In the genomic region with DNA sequence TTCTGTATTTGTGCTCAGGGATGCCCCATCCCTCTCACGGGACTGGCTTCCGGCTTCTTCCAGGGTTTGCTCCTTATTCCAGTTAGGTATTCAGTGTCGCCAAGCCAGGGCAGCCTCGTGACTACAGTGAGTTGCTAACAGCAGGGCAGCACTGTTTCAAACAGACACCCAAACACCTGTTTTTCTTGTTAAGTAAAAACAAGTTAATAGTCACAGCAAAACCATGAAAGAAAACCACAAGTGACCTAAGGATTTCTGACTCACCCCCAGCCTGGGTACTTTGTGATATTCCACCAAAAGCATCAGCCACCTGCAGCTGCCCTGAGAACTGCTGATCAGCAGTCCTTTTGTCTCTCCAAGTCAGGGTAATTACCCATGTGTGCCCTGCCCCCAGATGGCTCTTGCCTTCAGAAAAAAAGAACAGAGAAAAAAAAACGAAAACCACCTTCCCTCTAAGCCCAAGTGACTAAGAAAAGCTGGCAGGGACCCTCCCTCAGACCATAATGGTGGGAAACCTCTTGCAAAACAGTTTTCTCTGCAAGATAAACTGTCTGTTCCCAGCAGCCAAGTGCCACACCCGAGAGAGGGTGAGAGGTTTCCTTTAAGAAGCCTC, we compare ENCODE assay signal across 1 cellular context.
TF ChIP-seq lines count a peak whose summit lies in the region.

No MANE protein-coding gene starts in this region.

TF ChIP-seq in WTC11, 78 proteins besides CTCF, POLR2A, EP300 and RAD21 (continued from another document and continues in another):
- TF ChIP-seq FOXP4 (CRISPR knock-in tag; IDR thresholded peaks at IDR 0.05) (no peak), AR (CRISPR knock-in tag; IDR thresholded peaks at IDR 0.05) (no peak), OVOL2 (CRISPR knock-in tag; IDR thresholded peaks at IDR 0.05; ENCODE audit: borderline replicate concordance) (no peak), ESRRA (CRISPR knock-in tag; IDR thresholded peaks at IDR 0.05; ENCODE audit: borderline replicate concordance) (no peak), ZNF281 (CRISPR knock-in tag; IDR thresholded peaks at IDR 0.05) (0 out of 2 replicates have a peak, but pooled peaks have one; percentile 19), GABPB1 (CRISPR knock-in tag; IDR thresholded peaks at IDR 0.05) (no peak), GRHL2 (CRISPR knock-in tag; IDR thresholded peaks at IDR 0.05; ENCODE audit: insufficient replicate concordance, severe bottlenecking) (no peak), ZNF671 (CRISPR knock-in tag; IDR thresholded peaks at IDR 0.05) (no peak), NFATC4 (CRISPR knock-in tag; IDR thresholded peaks at IDR 0.05) (no peak), ELF4 (CRISPR knock-in tag; IDR thresholded peaks at IDR 0.05; ENCODE audit: low read depth) (no peak), FOXP1 (CRISPR knock-in tag; IDR thresholded peaks at IDR 0.05; ENCODE audit: borderline replicate concordance) (no peak), ZNF232 (CRISPR knock-in tag; IDR thresholded peaks at IDR 0.05) (no peak), TCF7 (CRISPR knock-in tag; IDR thresholded peaks at IDR 0.05; ENCODE audit: low read depth) (no peak), E2F4 (CRISPR knock-in tag; IDR thresholded peaks at IDR 0.05; ENCODE audit: borderline replicate concordance, low read depth) (no peak), ZNF512 (CRISPR knock-in tag; IDR thresholded peaks at IDR 0.05; ENCODE audit: borderline replicate concordance) (no peak), NR2C2 (CRISPR knock-in tag; IDR thresholded peaks at IDR 0.05) (no peak), CREM (CRISPR knock-in tag; IDR thresholded peaks at IDR 0.05) (no peak), SP1 (CRISPR knock-in tag; conservative IDR thresholded peaks at IDR 0.05) (no peak), ZBTB21 (CRISPR knock-in tag; IDR thresholded peaks at IDR 0.05; ENCODE audit: borderline replicate concordance) (no peak), KAT7 (CRISPR knock-in tag; IDR thresholded peaks at IDR 0.05; ENCODE audit: borderline replicate concordance) (no peak), RORB (CRISPR knock-in tag; IDR thresholded peaks at IDR 0.05) (no peak), ZNF138 (CRISPR knock-in tag; conservative IDR thresholded peaks at IDR 0.05) (no peak), ZNF219 (CRISPR knock-in tag; IDR thresholded peaks at IDR 0.05; ENCODE audit: borderline replicate concordance) (no peak)
- TF ChIP-seq, protein P1, sequence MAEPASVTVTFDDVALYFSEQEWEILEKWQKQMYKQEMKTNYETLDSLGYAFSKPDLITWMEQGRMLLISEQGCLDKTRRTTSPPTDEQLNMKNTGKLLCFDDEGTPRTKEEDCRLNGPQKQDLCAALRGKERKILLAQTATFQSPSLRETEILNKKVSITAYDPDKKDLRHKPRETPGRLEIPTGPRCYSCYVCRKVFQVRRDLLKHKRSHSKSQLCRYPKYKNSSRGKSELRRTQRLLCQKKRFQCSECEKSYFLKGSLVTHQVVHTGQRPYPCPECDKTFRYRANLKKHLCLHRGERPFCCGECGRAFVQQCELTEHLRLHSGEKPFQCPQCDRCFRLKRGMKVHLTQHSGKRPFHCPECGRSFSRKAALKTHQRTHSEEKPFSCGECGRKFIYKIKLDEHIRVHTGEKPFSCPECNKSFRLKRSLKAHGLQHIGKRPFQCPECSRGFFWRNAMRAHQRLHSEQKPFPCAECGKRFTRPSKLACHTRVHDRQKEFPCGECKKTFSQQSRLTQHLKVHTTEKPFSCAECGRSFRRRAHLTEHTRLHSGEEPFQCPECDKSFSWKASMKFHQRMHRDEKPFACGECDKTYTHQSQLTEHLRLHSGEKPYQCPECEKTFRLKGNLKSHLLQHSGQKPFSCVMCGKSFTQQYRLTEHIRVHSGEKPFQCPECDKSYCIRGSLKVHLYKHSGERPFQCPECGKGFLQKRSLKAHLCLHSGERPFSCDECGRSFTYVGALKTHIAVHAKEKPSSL (CRISPR knock-in tag; conservative IDR thresholded peaks at IDR 0.05): no peak
- TF ChIP-seq, protein P2, sequence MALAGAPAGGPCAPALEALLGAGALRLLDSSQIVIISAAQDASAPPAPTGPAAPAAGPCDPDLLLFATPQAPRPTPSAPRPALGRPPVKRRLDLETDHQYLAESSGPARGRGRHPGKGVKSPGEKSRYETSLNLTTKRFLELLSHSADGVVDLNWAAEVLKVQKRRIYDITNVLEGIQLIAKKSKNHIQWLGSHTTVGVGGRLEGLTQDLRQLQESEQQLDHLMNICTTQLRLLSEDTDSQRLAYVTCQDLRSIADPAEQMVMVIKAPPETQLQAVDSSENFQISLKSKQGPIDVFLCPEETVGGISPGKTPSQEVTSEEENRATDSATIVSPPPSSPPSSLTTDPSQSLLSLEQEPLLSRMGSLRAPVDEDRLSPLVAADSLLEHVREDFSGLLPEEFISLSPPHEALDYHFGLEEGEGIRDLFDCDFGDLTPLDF (CRISPR knock-in tag; IDR thresholded peaks at IDR 0.05): no peak
- TF ChIP-seq, protein P3, sequence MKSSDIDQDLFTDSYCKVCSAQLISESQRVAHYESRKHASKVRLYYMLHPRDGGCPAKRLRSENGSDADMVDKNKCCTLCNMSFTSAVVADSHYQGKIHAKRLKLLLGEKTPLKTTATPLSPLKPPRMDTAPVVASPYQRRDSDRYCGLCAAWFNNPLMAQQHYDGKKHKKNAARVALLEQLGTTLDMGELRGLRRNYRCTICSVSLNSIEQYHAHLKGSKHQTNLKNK (CRISPR knock-in tag; IDR thresholded peaks at IDR 0.05): no peak
- TF ChIP-seq, protein P4, sequence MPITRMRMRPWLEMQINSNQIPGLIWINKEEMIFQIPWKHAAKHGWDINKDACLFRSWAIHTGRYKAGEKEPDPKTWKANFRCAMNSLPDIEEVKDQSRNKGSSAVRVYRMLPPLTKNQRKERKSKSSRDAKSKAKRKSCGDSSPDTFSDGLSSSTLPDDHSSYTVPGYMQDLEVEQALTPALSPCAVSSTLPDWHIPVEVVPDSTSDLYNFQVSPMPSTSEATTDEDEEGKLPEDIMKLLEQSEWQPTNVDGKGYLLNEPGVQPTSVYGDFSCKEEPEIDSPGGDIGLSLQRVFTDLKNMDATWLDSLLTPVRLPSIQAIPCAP (CRISPR knock-in tag; IDR thresholded peaks at IDR 0.05): no peak
- TF ChIP-seq, protein P5, sequence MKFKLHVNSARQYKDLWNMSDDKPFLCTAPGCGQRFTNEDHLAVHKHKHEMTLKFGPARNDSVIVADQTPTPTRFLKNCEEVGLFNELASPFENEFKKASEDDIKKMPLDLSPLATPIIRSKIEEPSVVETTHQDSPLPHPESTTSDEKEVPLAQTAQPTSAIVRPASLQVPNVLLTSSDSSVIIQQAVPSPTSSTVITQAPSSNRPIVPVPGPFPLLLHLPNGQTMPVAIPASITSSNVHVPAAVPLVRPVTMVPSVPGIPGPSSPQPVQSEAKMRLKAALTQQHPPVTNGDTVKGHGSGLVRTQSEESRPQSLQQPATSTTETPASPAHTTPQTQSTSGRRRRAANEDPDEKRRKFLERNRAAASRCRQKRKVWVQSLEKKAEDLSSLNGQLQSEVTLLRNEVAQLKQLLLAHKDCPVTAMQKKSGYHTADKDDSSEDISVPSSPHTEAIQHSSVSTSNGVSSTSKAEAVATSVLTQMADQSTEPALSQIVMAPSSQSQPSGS (CRISPR knock-in tag; IDR thresholded peaks at IDR 0.05; ENCODE audit: borderline replicate concordance, low read depth): no peak
- TF ChIP-seq, protein P6, sequence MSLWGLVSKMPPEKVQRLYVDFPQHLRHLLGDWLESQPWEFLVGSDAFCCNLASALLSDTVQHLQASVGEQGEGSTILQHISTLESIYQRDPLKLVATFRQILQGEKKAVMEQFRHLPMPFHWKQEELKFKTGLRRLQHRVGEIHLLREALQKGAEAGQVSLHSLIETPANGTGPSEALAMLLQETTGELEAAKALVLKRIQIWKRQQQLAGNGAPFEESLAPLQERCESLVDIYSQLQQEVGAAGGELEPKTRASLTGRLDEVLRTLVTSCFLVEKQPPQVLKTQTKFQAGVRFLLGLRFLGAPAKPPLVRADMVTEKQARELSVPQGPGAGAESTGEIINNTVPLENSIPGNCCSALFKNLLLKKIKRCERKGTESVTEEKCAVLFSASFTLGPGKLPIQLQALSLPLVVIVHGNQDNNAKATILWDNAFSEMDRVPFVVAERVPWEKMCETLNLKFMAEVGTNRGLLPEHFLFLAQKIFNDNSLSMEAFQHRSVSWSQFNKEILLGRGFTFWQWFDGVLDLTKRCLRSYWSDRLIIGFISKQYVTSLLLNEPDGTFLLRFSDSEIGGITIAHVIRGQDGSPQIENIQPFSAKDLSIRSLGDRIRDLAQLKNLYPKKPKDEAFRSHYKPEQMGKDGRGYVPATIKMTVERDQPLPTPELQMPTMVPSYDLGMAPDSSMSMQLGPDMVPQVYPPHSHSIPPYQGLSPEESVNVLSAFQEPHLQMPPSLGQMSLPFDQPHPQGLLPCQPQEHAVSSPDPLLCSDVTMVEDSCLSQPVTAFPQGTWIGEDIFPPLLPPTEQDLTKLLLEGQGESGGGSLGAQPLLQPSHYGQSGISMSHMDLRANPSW (CRISPR knock-in tag; conservative IDR thresholded peaks at IDR 0.05; ENCODE audit: low read depth): no peak
- TF ChIP-seq, protein P7, sequence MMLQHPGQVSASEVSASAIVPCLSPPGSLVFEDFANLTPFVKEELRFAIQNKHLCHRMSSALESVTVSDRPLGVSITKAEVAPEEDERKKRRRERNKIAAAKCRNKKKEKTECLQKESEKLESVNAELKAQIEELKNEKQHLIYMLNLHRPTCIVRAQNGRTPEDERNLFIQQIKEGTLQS (CRISPR knock-in tag; conservative IDR thresholded peaks at IDR 0.05): no peak
- TF ChIP-seq, protein P8, sequence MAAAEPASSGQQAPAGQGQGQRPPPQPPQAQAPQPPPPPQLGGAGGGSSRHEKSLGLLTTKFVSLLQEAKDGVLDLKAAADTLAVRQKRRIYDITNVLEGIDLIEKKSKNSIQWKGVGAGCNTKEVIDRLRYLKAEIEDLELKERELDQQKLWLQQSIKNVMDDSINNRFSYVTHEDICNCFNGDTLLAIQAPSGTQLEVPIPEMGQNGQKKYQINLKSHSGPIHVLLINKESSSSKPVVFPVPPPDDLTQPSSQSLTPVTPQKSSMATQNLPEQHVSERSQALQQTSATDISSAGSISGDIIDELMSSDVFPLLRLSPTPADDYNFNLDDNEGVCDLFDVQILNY (CRISPR knock-in tag; IDR thresholded peaks at IDR 0.05): no peak
